ENCODE assay signal across 9 cellular contexts in genomic region chr10:81679291-81679690, GRCh38.
"Had no signal": no experiment of that assay in that cellular context is flagged by ENCODE, and none has a peak within 500 bp of the region (broad histone marks: within the 10 kb centered on the region; RNA-seq: fewer than 3 reads in every experiment).

No MANE protein-coding gene starts in this region.

- H3K4me1 ChIP-seq: HAP-1 had no signal

- H3K9ac ChIP-seq: GM23248 had no signal

- H3K36me3 ChIP-seq: HAP-1 had no signal

- H3K4me3 ChIP-seq: GM23248, HAP-1, K562 had no signal

- ATAC-seq: HCT116, K562 had no signal

- H3K27ac ChIP-seq: GM23248, HL-60 had no signal

- DNase-seq: GM23248, H7, HFFc6, IMR-90, KG1 had no signal

- H2AFZ ChIP-seq: GM23248 had no signal

- H3K9me3 ChIP-seq: HAP-1 had no signal

- FAIRE-seq: K562 had no signal
